ENCODE assay signal across 8 cellular contexts in genomic region chr3:133573629-133574194, GRCh38. TPM values are rescaled to one million over a fixed set of nuclear protein-coding genes. Genes with fewer than 3 reads are reported as not detected.
DNase-seq lines count a peak whose midpoint lies in the region; ATAC-seq and TF ChIP-seq lines count a peak whose summit lies in the region.

A gene with protein sequence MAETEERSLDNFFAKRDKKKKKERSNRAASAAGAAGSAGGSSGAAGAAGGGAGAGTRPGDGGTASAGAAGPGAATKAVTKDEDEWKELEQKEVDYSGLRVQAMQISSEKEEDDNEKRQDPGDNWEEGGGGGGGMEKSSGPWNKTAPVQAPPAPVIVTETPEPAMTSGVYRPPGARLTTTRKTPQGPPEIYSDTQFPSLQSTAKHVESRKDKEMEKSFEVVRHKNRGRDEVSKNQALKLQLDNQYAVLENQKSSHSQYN (plus strand): TSS chr3:133573686. CDS start chr3:133574045, 359 bp downstream.

- H3K27ac Mint-ChIP-seq in activated T-helper 1 cell treated with anti-CD3 and anti-CD28 coated beads, Interleukin-12 subunit alpha, Interleukin-12 subunit beta, Interleukin-2, Interleukin-4 antibody, amounts not matched to agents 30 ng/mL and 10 ng/mL and 1 ng/mL, durations not matched to agents 14 hours and 24 hours and 36 hours = peak within 1 kb of the TSS; percentile 98

- H3K27ac ChIP-seq in right atrium auricular region (peak within 1 kb of the TSS; percentile 92 to 97), sigmoid colon (peak within 1 kb of the TSS; percentile 93 to 98 (median 96))

- intact Hi-C loops in activated T-helper 1 cell treated with anti-CD3 and anti-CD28 coated beads, Interleukin-12 subunit alpha, Interleukin-12 subunit beta, Interleukin-2, Interleukin-4 antibody, amounts not matched to agents 30 ng/mL and 10 ng/mL and 1 ng/mL, durations not matched to agents 14 hours and 24 hours and 36 hours (cut with micrococcal nuclease) = loop anchor here (1.0 to 5.0 kb wide), 14 partner anchors 22 to 1156 kb away; partner anchors contain the start of genes CEP63, DNAJC13, NPHP3 and RYK
- intact Hi-C loops in sigmoid colon (cut with DNase I) = loop anchor here (5.0 to 10.0 kb wide), 8 partner anchors 101 to 1156 kb away; partner anchors contain the start of genes ANAPC13, CEP63, DNAJC13 and NPHP3

- no peaks in the 10 kb centered on the region for H3K9me3 Mint-ChIP-seq in activated T-helper 1 cell treated with anti-CD3 and anti-CD28 coated beads, Interleukin-12 subunit alpha, Interleukin-12 subunit beta, Interleukin-2, Interleukin-4 antibody, amounts not matched to agents 30 ng/mL and 10 ng/mL and 1 ng/mL, durations not matched to agents 14 hours and 24 hours and 36 hours

- 0 to 1% methylated on average over 81 of the region's 81 CpGs for WGBS in sigmoid colon, 2 donors

- peaks cover 35% of the 10 kb centered on the region for H3K36me3 ChIP-seq in right atrium auricular region
- peaks cover 0 to 31% (median 6%) of the 10 kb centered on the region in 4 donors for H3K36me3 ChIP-seq in sigmoid colon

- peak; percentile 33 for ATAC-seq in HG03135 (IDR thresholded peaks at IDR 0.05; ENCODE audit: unreplicated experiment)

- H3K27me3 ChIP-seq in right atrium auricular region = no peaks in the 10 kb centered on the region
- H3K27me3 ChIP-seq in sigmoid colon = no peaks in the 10 kb centered on the region

- TF ChIP-seq POLR2A in sigmoid colon (IDR thresholded peaks at IDR 0.05) = peak; percentile 55 to 68

- no peak for TF ChIP-seq EP300 in sigmoid colon (IDR thresholded peaks at IDR 0.05)

- peaks cover 0 to 59% of the 10 kb centered on the region in 2 donors for H3K4me1 ChIP-seq in right atrium auricular region
- H3K4me1 ChIP-seq in sigmoid colon = peaks cover 0 to 71% (median 50%) of the 10 kb centered on the region in 4 donors

- H3K9me3 ChIP-seq in right atrium auricular region = no peaks in the 10 kb centered on the region
- H3K9me3 ChIP-seq in sigmoid colon = no peaks in the 10 kb centered on the region

- peaks cover 2% of the 10 kb centered on the region for H3K27me3 Mint-ChIP-seq in activated T-helper 1 cell treated with anti-CD3 and anti-CD28 coated beads, Interleukin-12 subunit alpha, Interleukin-12 subunit beta, Interleukin-2, Interleukin-4 antibody, amounts not matched to agents 30 ng/mL and 10 ng/mL and 1 ng/mL, durations not matched to agents 14 hours and 24 hours and 36 hours (ENCODE audit: insufficient read depth)

- peaks cover 39% of the 10 kb centered on the region for H3K36me3 Mint-ChIP-seq in activated T-helper 1 cell treated with anti-CD3 and anti-CD28 coated beads, Interleukin-12 subunit alpha, Interleukin-12 subunit beta, Interleukin-2, Interleukin-4 antibody, amounts not matched to agents 30 ng/mL and 10 ng/mL and 1 ng/mL, durations not matched to agents 14 hours and 24 hours and 36 hours (ENCODE audit: low read depth)

- H3K4me3 Mint-ChIP-seq in activated T-helper 1 cell treated with anti-CD3 and anti-CD28 coated beads, Interleukin-12 subunit alpha, Interleukin-12 subunit beta, Interleukin-2, Interleukin-4 antibody, amounts not matched to agents 30 ng/mL and 10 ng/mL and 1 ng/mL, durations not matched to agents 14 hours and 24 hours and 36 hours = peak within 1 kb of the TSS; percentile 94

- peaks cover 66% of the 10 kb centered on the region for H3K4me1 Mint-ChIP-seq in activated T-helper 1 cell treated with anti-CD3 and anti-CD28 coated beads, Interleukin-12 subunit alpha, Interleukin-12 subunit beta, Interleukin-2, Interleukin-4 antibody, amounts not matched to agents 30 ng/mL and 10 ng/mL and 1 ng/mL, durations not matched to agents 14 hours and 24 hours and 36 hours (ENCODE audit: low read depth)

- TF ChIP-seq CTCF in right atrium auricular region (IDR thresholded peaks at IDR 0.05) = no peak
- TF ChIP-seq CTCF in sigmoid colon (IDR thresholded peaks at IDR 0.05) = no peak

- peak in 2 of 3 donors; percentile 42 to 51 for DNase-seq in stimulated activated CD4-positive, alpha-beta T cell treated with anti-CD3 and anti-CD28 coated beads, TNF-alpha, amount 100 ng/mL, for 1 hour (ENCODE audit: low read depth in 3 of 3, low spot score in 1 of 3)
- DNase-seq in stimulated activated CD4-positive, alpha-beta T cell treated with anti-CD3 and anti-CD28 coated beads, Interleukin-1b, Interleukin-23, amount 100 ng/mL, for 48 hours = no peak
- no peak for DNase-seq in activated T-helper 1 cell treated with anti-CD3 and anti-CD28 coated beads, Interleukin-12 subunit alpha, Interleukin-12 subunit beta, Interleukin-2, Interleukin-4 antibody, amounts not matched to agents 30 ng/mL and 10 ng/mL and 1 ng/mL, durations not matched to agents 14 hours and 24 hours and 36 hours (ENCODE audit: low spot score)
- peak; percentile 57 for DNase-seq in right atrium auricular region (ENCODE audit: low spot score)
- no peak for DNase-seq in sigmoid colon
- no peak for DNase-seq in NCI-H2107 (lab: John Stamatoyannopoulos, UW)
- no peak for DNase-seq in amygdala (lab: John Stamatoyannopoulos, UW)

- H3K4me3 ChIP-seq in right atrium auricular region = peak within 1 kb of the TSS; percentile 51 to 75
- H3K4me3 ChIP-seq in sigmoid colon = peak within 1 kb of the TSS; percentile 75 to 86 (median 80)

RNA-seq across cellular contexts. Expression of the gene that starts here (rescaled TPM):
- 289 TPM in 2 replicates for total RNA-seq in activated T-helper 1 cell treated with anti-CD3 and anti-CD28 coated beads, Interleukin-12 subunit alpha, Interleukin-12 subunit beta, Interleukin-2, Interleukin-4 antibody, amounts not matched to agents 30 ng/mL and 10 ng/mL and 1 ng/mL, durations not matched to agents 14 hours and 24 hours and 36 hours
- total RNA-seq in right atrium auricular region (100 to 1,000 TPM; 108 to 122 TPM), sigmoid colon (100 to 1,000 TPM in 3 of 4 donors, 10 to 100 TPM in 1; 93.1 to 120 (median 111) TPM)
- polyA plus RNA-seq in sigmoid colon = 100 to 1,000 TPM in 1 of 3 donors, 10 to 100 TPM in 2; 63.7 to 105 (median 74.2) TPM

Comparison
In these comparisons a context has a peak if more than half of its experiments do, and no peak if none do; other contexts are left out.
1. DNase-seq: peak in stimulated activated CD4-positive, alpha-beta T cell treated with anti-CD3 and anti-CD28 coated beads, TNF-alpha, amount 100 ng/mL, for 1 hour (2 of 3) and right atrium auricular region (single experiment); none in stimulated activated CD4-positive, alpha-beta T cell treated with anti-CD3 and anti-CD28 coated beads, Interleukin-1b, Interleukin-23, amount 100 ng/mL, for 48 hours (single experiment), activated T-helper 1 cell treated with anti-CD3 and anti-CD28 coated beads, Interleukin-12 subunit alpha, Interleukin-12 subunit beta, Interleukin-2, Interleukin-4 antibody, amounts not matched to agents 30 ng/mL and 10 ng/mL and 1 ng/mL, durations not matched to agents 14 hours and 24 hours and 36 hours (single experiment), sigmoid colon (single experiment), NCI-H2107 (single experiment) and amygdala (0 of 56).